In genomic region chr16:69311533-69312388, GRCh38 we compare ENCODE assay signal across 8 cellular contexts. TPM values are rescaled to one million over a fixed set of nuclear protein-coding genes. Genes with fewer than 3 reads are reported as not detected.
DNase-seq lines count a peak whose midpoint lies in the region; ATAC-seq and TF ChIP-seq lines count a peak whose summit lies in the region.

No MANE protein-coding gene starts in this region.

- no peaks in the 10 kb centered on the region for H3K4me1 ChIP-seq in endodermal cell (ENCODE audit: control insufficient read depth, insufficient read depth, low read length)
- peaks cover 4 to 10% of the 10 kb centered on the region in 2 donors for H3K4me1 ChIP-seq in mucosa of rectum (ENCODE audit: control insufficient read depth in 2 of 2, insufficient read depth in 2 of 2, low read length in 2 of 2)
- peaks cover 3 to 48% (median 24%) of the 10 kb centered on the region in 4 donors for H3K4me1 ChIP-seq in tibial nerve

- H3K9ac ChIP-seq in endodermal cell (ENCODE audit: extremely low read depth, low read length, poor library complexity, severe bottlenecking) (peak overlapping the region; percentile 48), mucosa of rectum (ENCODE audit: low read depth in 1 of 2, low read length in 2 of 2) (peak overlapping the region; percentile 84 to 88)

- DNase-seq in GM10266 (ENCODE audit: extremely low spot score) (peak; percentile 63), HT-29 (ENCODE audit: low spot score) (peak; percentile 66), endodermal cell (peak; percentile 89), tibial nerve (ENCODE audit: low spot score in 2 of 2) (no peak), NCI-H226 (no peak)
- DNase-seq in activated CD4-positive, alpha-beta T cell treated with anti-CD3 and anti-CD28 coated beads for 48 hours, result peak; percentile 56

- H3K36me3 Mint-ChIP-seq in endodermal cell (ENCODE audit: low read depth), result peaks cover 17% of the 10 kb centered on the region

- H3K4me3 ChIP-seq in endodermal cell (ENCODE audit: low read length) (peak overlapping the region; percentile 87), mucosa of rectum (ENCODE audit: low read length in 2 of 2) (peak overlapping the region; percentile 80 to 85), tibial nerve (peak overlapping the region; percentile 60 to 90 (median 84))

- H3K9me3 ChIP-seq in endodermal cell (ENCODE audit: control insufficient read depth, low read length) (no peaks in the 10 kb centered on the region), mucosa of rectum (ENCODE audit: control insufficient read depth in 2 of 2, low read length in 2 of 2) (no peaks in the 10 kb centered on the region), tibial nerve (no peaks in the 10 kb centered on the region)

- TF ChIP-seq POLR2A in tibial nerve (IDR thresholded peaks at IDR 0.05), result no peak

- H3K9me3 Mint-ChIP-seq in endodermal cell, result no peaks in the 10 kb centered on the region

- no peaks in the 10 kb centered on the region for H3K27me3 Mint-ChIP-seq in endodermal cell (ENCODE audit: insufficient read depth)

- no peaks in the 10 kb centered on the region for H3K27me3 ChIP-seq in endodermal cell (ENCODE audit: control insufficient read depth, insufficient read depth, low read length, poor library complexity, severe bottlenecking)
- H3K27me3 ChIP-seq in mucosa of rectum (ENCODE audit: control insufficient read depth in 2 of 2, insufficient read depth in 2 of 2, low read length in 2 of 2), result no peaks in the 10 kb centered on the region
- no peaks in the 10 kb centered on the region for H3K27me3 ChIP-seq in tibial nerve

- H3K4me3 Mint-ChIP-seq in endodermal cell, result peak overlapping the region; percentile 95

- no peak for TF ChIP-seq CTCF in GM10266 (IDR thresholded peaks at IDR 0.05; ENCODE audit: control insufficient read depth, insufficient read depth, low read depth, missing control alignments)
- TF ChIP-seq CTCF in endodermal cell (conservative IDR thresholded peaks at IDR 0.05), result no peak
- peak in 1 of 5 experiments; percentile 60 for TF ChIP-seq CTCF in tibial nerve (IDR thresholded peaks at IDR 0.05)

- peaks cover 26% of the 10 kb centered on the region for H3K36me3 ChIP-seq in endodermal cell (ENCODE audit: control insufficient read depth, insufficient read depth, low read length)
- peaks cover 15 to 26% of the 10 kb centered on the region in 2 donors for H3K36me3 ChIP-seq in mucosa of rectum (ENCODE audit: control insufficient read depth in 2 of 2, insufficient read depth in 2 of 2, low read length in 2 of 2)
- peaks cover 0 to 38% (median 11%) of the 10 kb centered on the region in 3 donors for H3K36me3 ChIP-seq in tibial nerve

- TF ChIP-seq EP300 in tibial nerve (IDR thresholded peaks at IDR 0.05), result no peak

- ATAC-seq in GM21515 (IDR thresholded peaks at IDR 0.05; ENCODE audit: unreplicated experiment), result peak; percentile 33

- H3K27ac ChIP-seq in endodermal cell (ENCODE audit: low read depth, low read length), result peak overlapping the region; percentile 16
- peak overlapping the region; percentile 82 to 86 for H3K27ac ChIP-seq in mucosa of rectum (ENCODE audit: low read depth in 2 of 2, low read length in 2 of 2)
- peak overlapping the region; percentile 59 to 93 (median 86) for H3K27ac ChIP-seq in tibial nerve

- WGBS in endodermal cell (ENCODE audit: insufficient coverage in 1 of 2, insufficient read length in 1 of 2), 2 experiments, result 3 to 5% methylated on average over 33 to 59 of the region's 59 CpGs
- 2 to 3% methylated on average over 29 to 42 of the region's 59 CpGs for WGBS in tibial nerve, 2 donors

- H3K27ac Mint-ChIP-seq in endodermal cell, result peak overlapping the region; percentile 90

- peaks cover 5% of the 10 kb centered on the region for H3K4me1 Mint-ChIP-seq in endodermal cell

RNA-seq across cellular contexts. Expression of gene VPS4A, which starts 0.6 kb away (rescaled TPM):
- total RNA-seq in HT-29 (2014; rRNA removed; shearing (Covaris generic)), result 24.5 and 33.3 TPM in 2 replicates
- total RNA-seq in endodermal cell (10 to 100 TPM; 28.6 to 37.8 TPM), tibial nerve (10 to 100 TPM; 35.4 to 47.2 (median 43.5) TPM)
- 34.2 TPM for polyA plus RNA-seq in endodermal cell (2013, experiment 1 of 2)
- polyA plus RNA-seq in endodermal cell (2013, experiment 2 of 2), result 33.5 TPM

RNA-seq across cellular contexts. Expression of gene PDF, which starts 18.6 kb away (rescaled TPM):
- total RNA-seq in HT-29 (2014; rRNA removed; shearing (Covaris generic)), result 80.9 and 81.5 TPM in 2 replicates
- total RNA-seq in endodermal cell (10 to 100 TPM; 12.2 to 19.8 TPM), tibial nerve (10 to 100 TPM in 3 of 4 donors, 1 to 10 TPM in 1; 6.8 to 20.7 (median 15.8) TPM)
- polyA plus RNA-seq in endodermal cell (2013, experiment 1 of 2), result 9.4 TPM
- polyA plus RNA-seq in endodermal cell (2013, experiment 2 of 2), result 7.7 TPM

RNA-seq across cellular contexts. Expression of gene COG8, which starts 27.6 kb away (rescaled TPM):
- 50.4 and 55.8 TPM in 2 replicates for total RNA-seq in HT-29 (2014; rRNA removed; shearing (Covaris generic))
- total RNA-seq in endodermal cell (10 to 100 TPM; 45.8 to 49.3 TPM), tibial nerve (10 to 100 TPM; 62.2 to 77.5 (median 70.0) TPM)
- polyA plus RNA-seq in endodermal cell (2013, experiment 1 of 2), result 35.4 TPM
- polyA plus RNA-seq in endodermal cell (2013, experiment 2 of 2), result 30.8 TPM

RNA-seq across cellular contexts. Expression of gene NIP7, which starts 27.8 kb away (rescaled TPM):
- 20.1 and 24.5 TPM in 2 replicates for total RNA-seq in HT-29 (2014; rRNA removed; shearing (Covaris generic))
- 10 to 100 TPM; 30.5 to 36.3 TPM for total RNA-seq in endodermal cell
- polyA plus RNA-seq in endodermal cell (2013, experiment 1 of 2), result 24.0 TPM
- polyA plus RNA-seq in endodermal cell (2013, experiment 2 of 2), result 26.0 TPM
- total RNA-seq in tibial nerve, result 10 to 100 TPM in 3 of 4 donors, 1 to 10 TPM in 1; 8.2 to 17.1 (median 11.7) TPM

RNA-seq across cellular contexts. Expression of gene TMED6, which starts 39.8 kb away (rescaled TPM):
- 0.10 TPM in 1 of 2 replicates, not detected in the other for total RNA-seq in HT-29 (2014; rRNA removed; shearing (Covaris generic))
- total RNA-seq in endodermal cell (under 1 TPM; 0.53 to 0.66 TPM), tibial nerve (not detected)
- not detected for polyA plus RNA-seq in endodermal cell (2013, experiment 1 of 2)
- polyA plus RNA-seq in endodermal cell (2013, experiment 2 of 2), result not detected

Comparison
In these comparisons a context has a peak if more than half of its experiments do, and no peak if none do; other contexts are left out.
1. DNase-seq: peak in GM10266 (single experiment), HT-29 (single experiment), activated CD4-positive, alpha-beta T cell treated with anti-CD3 and anti-CD28 coated beads for 48 hours (single experiment) and endodermal cell (single experiment); none in tibial nerve (0 of 2) and NCI-H226 (single experiment).
2. H3K27ac ChIP-seq: peak in every context shown above with its lines; median percentile 86 in tibial nerve; 84 in mucosa of rectum; 16 in endodermal cell.
3. Peak in every context shown above with its lines, with median percentiles within 50 percentile points of each other: H3K4me3 ChIP-seq.